In the genomic region with DNA sequence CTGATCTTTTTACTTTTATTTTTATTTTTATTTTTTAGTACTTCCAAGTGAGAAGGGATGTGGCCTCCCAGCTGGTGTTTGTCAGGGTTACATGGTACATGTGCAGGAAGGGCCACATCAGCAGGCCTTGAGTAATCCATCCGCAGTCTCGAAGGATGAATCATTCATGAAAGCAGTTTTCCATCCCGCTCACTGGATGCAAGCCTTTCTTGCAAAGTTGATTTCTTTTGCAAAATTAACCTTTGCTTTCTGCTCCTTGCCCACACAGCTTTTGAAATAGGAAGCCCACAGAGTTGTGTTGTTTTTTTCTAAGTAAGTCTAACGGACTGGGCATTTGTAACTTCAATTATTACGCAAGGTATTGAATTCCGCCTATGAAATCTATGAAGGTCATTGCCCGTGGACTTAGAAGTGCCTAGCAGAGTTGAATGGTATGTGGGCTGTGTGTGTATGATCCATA, we compare ENCODE assay signal across 8 cellular contexts.
DNase-seq lines count a peak whose midpoint lies in the region; ATAC-seq lines count a peak whose summit lies in the region.

No MANE protein-coding gene starts in this region.

- H3K4me3 Mint-ChIP-seq in activated naive CD8-positive, alpha-beta T cell: no peak overlapping the region
- H3K4me3 Mint-ChIP-seq in activated naive CD8-positive, alpha-beta T cell treated with anti-CD3 and anti-CD28 coated beads for 36 hours: no peak overlapping the region
- H3K4me3 Mint-ChIP-seq in activated T-helper 17 cell treated with anti-CD3 and anti-CD28 coated beads, Interleukin-2, amount 50 U/mL, for 72 hours: no peak overlapping the region

- peaks cover 31% of the 10 kb centered on the region for H3K36me3 Mint-ChIP-seq in activated naive CD8-positive, alpha-beta T cell
- peaks cover 57% of the 10 kb centered on the region for H3K36me3 Mint-ChIP-seq in activated naive CD8-positive, alpha-beta T cell treated with anti-CD3 and anti-CD28 coated beads for 36 hours
- H3K36me3 Mint-ChIP-seq in activated T-helper 17 cell treated with anti-CD3 and anti-CD28 coated beads, Interleukin-2, amount 50 U/mL, for 72 hours (ENCODE audit: low read depth): peaks cover 42% of the 10 kb centered on the region

- H3K9me3 Mint-ChIP-seq in activated naive CD8-positive, alpha-beta T cell (ENCODE audit: low read depth): no peaks in the 10 kb centered on the region
- peaks cover 11% of the 10 kb centered on the region for H3K9me3 Mint-ChIP-seq in activated naive CD8-positive, alpha-beta T cell treated with anti-CD3 and anti-CD28 coated beads for 36 hours
- peaks cover 9% of the 10 kb centered on the region for H3K9me3 Mint-ChIP-seq in activated T-helper 17 cell treated with anti-CD3 and anti-CD28 coated beads, Interleukin-2, amount 50 U/mL, for 72 hours

- peak overlapping the region; percentile 50 for H3K27ac Mint-ChIP-seq in activated naive CD8-positive, alpha-beta T cell
- H3K27ac Mint-ChIP-seq in activated naive CD8-positive, alpha-beta T cell treated with anti-CD3 and anti-CD28 coated beads for 36 hours: no peak overlapping the region
- peak overlapping the region; percentile 28 for H3K27ac Mint-ChIP-seq in activated T-helper 17 cell treated with anti-CD3 and anti-CD28 coated beads, Interleukin-2, amount 50 U/mL, for 72 hours

- H3K27me3 Mint-ChIP-seq in activated naive CD8-positive, alpha-beta T cell: no peaks in the 10 kb centered on the region
- no peaks in the 10 kb centered on the region for H3K27me3 Mint-ChIP-seq in activated naive CD8-positive, alpha-beta T cell treated with anti-CD3 and anti-CD28 coated beads for 36 hours
- no peaks in the 10 kb centered on the region for H3K27me3 Mint-ChIP-seq in activated T-helper 17 cell treated with anti-CD3 and anti-CD28 coated beads, Interleukin-2, amount 50 U/mL, for 72 hours

- ATAC-seq in activated T-helper 17 cell treated with anti-CD3 and anti-CD28 coated beads, Interleukin-2, amount 50 U/mL, for 72 hours (replicated peaks): peak; percentile 93
- no peak for ATAC-seq in HG03432 (IDR thresholded peaks at IDR 0.05; ENCODE audit: unreplicated experiment)
- ATAC-seq in GM21528 (IDR thresholded peaks at IDR 0.05; ENCODE audit: low FRiP score, unreplicated experiment): no peak

- H3K4me1 Mint-ChIP-seq in activated naive CD8-positive, alpha-beta T cell (ENCODE audit: low read depth): peaks cover 51% of the 10 kb centered on the region
- peaks cover 20% of the 10 kb centered on the region for H3K4me1 Mint-ChIP-seq in activated naive CD8-positive, alpha-beta T cell treated with anti-CD3 and anti-CD28 coated beads for 36 hours
- H3K4me1 Mint-ChIP-seq in activated T-helper 17 cell treated with anti-CD3 and anti-CD28 coated beads, Interleukin-2, amount 50 U/mL, for 72 hours: peaks cover 13% of the 10 kb centered on the region

- no peak for DNase-seq in activated naive CD8-positive, alpha-beta T cell treated with anti-CD3 and anti-CD28 coated beads for 36 hours
- DNase-seq in islet precursor cell (peak; percentile 87), ureter (ENCODE audit: low spot score) (peak; percentile 61), NCI-H82 treated with DMSO at 0.1 percent for 48 hours (lab: John Stamatoyannopoulos, UW; ENCODE audit: unreplicated experiment) (no peak)

Comparison
In these comparisons a context has a peak if more than half of its experiments do, and no peak if none do; other contexts are left out.
1. DNase-seq: peak in islet precursor cell (single experiment) and ureter (single experiment); none in activated naive CD8-positive, alpha-beta T cell treated with anti-CD3 and anti-CD28 coated beads for 36 hours (single experiment) and NCI-H82 treated with DMSO at 0.1 percent for 48 hours (single experiment).